ENCODE assay signal across 27 cellular contexts in the genomic region with DNA sequence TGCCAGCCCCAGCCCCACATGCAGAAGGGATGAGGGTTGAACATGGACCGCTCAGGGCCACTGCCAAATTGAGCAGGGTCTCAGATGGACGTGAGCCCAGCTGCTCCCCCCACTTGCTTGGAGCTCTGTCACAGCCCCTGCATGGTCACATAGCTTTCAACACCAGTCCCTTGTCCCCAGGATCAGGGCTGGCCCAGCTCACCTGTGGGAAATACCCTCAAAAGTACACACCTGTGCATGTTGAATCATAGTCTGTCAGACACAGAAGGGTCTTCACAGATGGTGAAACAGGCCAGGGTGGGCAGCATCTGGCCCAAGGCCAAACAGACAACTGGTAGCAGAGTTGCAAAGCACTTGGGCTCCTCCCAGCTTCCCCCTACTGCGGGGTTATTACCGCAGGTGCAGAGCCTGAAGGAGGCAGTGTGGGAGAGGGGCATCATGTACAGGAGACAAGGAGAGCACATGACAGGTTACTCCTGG.
DNase-seq lines count a peak whose midpoint lies in the region; ATAC-seq and TF ChIP-seq lines count a peak whose summit lies in the region.
"Had no signal": no experiment of that assay in that cellular context is flagged by ENCODE, and none has a peak within 500 bp of the region (broad histone marks: within the 10 kb centered on the region; RNA-seq: fewer than 3 reads in every experiment).

No MANE protein-coding gene starts in this region.

- POLR2A ChIA-PET in T-cell (lab: Charles Lee), result no interaction called here

- H3K36me3 Mint-ChIP-seq in T-cell, result no peaks in the 10 kb centered on the region
- H3K36me3 Mint-ChIP-seq: activated naive CD4-positive, alpha-beta T cell treated with anti-CD3 and anti-CD28 coated beads, Interleukin-2, amount 10 ng/mL, durations not matched to agents 7 days and 5 days; CD4-positive, alpha-beta memory T cell; natural killer cell treated with Interleukin-12 subunit alpha and Interleukin-12 subunit beta and Interleukin-15 and Interleukin-18, amount 100 ng/mL, for 72 hours had no signal

- TF ChIP-seq CTCF in C4-2B (conservative IDR thresholded peaks at IDR 0.05) (no peak), VCaP (conservative IDR thresholded peaks at IDR 0.05) (peak; percentile 44), GM13977 (IDR thresholded peaks at IDR 0.05; ENCODE audit: extremely low read depth, insufficient read depth, missing control alignments) (no peak)

- H3K36me3 ChIP-seq in H7 (replicated peaks; ENCODE audit: control insufficient read depth, insufficient read depth, low read length), result no peaks in the 10 kb centered on the region
- H3K36me3 ChIP-seq: SJSA1 had no signal

- H3K27ac Mint-ChIP-seq in T-cell, result no peak overlapping the region
- H3K27ac Mint-ChIP-seq: activated naive CD4-positive, alpha-beta T cell treated with anti-CD3 and anti-CD28 coated beads, Interleukin-2, amount 10 ng/mL, durations not matched to agents 7 days and 5 days; CD4-positive, alpha-beta memory T cell; natural killer cell treated with Interleukin-12 subunit alpha and Interleukin-12 subunit beta and Interleukin-15 and Interleukin-18, amount 100 ng/mL, for 72 hours had no signal

- in situ Hi-C loops in GM13977 (cut with MboI; ENCODE audit: low pct_unique_long_range_greater_than_20kb, low sequenced_read_pairs, unreplicated experiment), result no loop called here

- H3K4me3 ChIP-seq in H7 (ENCODE audit: insufficient read depth, low read depth, low read length), result no peak overlapping the region
- H3K4me3 ChIP-seq: GM23248, SJSA1, testis had no signal

- no peaks in the 10 kb centered on the region for H3K9me3 Mint-ChIP-seq in T-cell
- H3K9me3 Mint-ChIP-seq: activated naive CD4-positive, alpha-beta T cell treated with anti-CD3 and anti-CD28 coated beads, Interleukin-2, amount 10 ng/mL, durations not matched to agents 7 days and 5 days; CD4-positive, alpha-beta memory T cell; natural killer cell treated with Interleukin-12 subunit alpha and Interleukin-12 subunit beta and Interleukin-15 and Interleukin-18, amount 100 ng/mL, for 72 hours had no signal

- CTCF ChIA-PET in T-cell (lab: Charles Lee), result no interaction called here

- H3K27me3 Mint-ChIP-seq in T-cell, result peaks cover 19 to 31% of the 10 kb centered on the region in 2 donors

- no peaks in the 10 kb centered on the region for H3K4me1 Mint-ChIP-seq in T-cell
- H3K4me1 Mint-ChIP-seq: activated naive CD4-positive, alpha-beta T cell treated with anti-CD3 and anti-CD28 coated beads, Interleukin-2, amount 10 ng/mL, durations not matched to agents 7 days and 5 days; CD4-positive, alpha-beta memory T cell had no signal

- ATAC-seq in T-cell (replicated peaks in 1 of 4) (no peak), GM18867 (IDR thresholded peaks at IDR 0.05; ENCODE audit: unreplicated experiment) (no peak)
- ATAC-seq: esophagus mucosa; left ventricle myocardium superior; natural killer cell treated with Interleukin-12 subunit alpha and Interleukin-12 subunit beta and Interleukin-15 and Interleukin-18, amount 100 ng/mL, for 72 hours; right cardiac atrium had no signal

- DNase-seq in H7 (peak; percentile 63), left kidney (ENCODE audit: low read depth, low spot score) (peak; percentile 57), T-cell (no peak), GM13977 (ENCODE audit: low spot score) (no peak)
- DNase-seq: activated CD4-positive, alpha-beta T cell treated with anti-CD3 and anti-CD28 coated beads for 4 hours; activated naive CD4-positive, alpha-beta T cell treated with anti-CD3 and anti-CD28 coated beads, Interleukin-2, amount 10 ng/mL, durations not matched to agents 7 days and 5 days; amniotic stem cell; CD4-positive, alpha-beta memory T cell; effector memory CD4-positive, alpha-beta T cell; foreskin melanocyte; GM23248; left ventricle myocardium superior; NCI-H1092 treated with DMSO at 0.1 percent for 48 hours; NCI-H2107; NCI-H510A treated with DMSO at 0.1 percent for 48 hours; right cardiac atrium; stimulated activated CD4-positive, alpha-beta T cell treated with anti-CD3 and anti-CD28 coated beads, Interleukin-4, amount 100 ng/mL, for 24 hours; stimulated activated naive CD4-positive, alpha-beta T cell; T-helper 1 cell; testis had no signal

- H3K27ac ChIP-seq in C4-2B (peak overlapping the region; percentile 25; the same call in 1 of the 2 replicates), VCaP (peak overlapping the region; percentile 66)
- H3K27ac ChIP-seq: GM23248, parathyroid adenoma, SJSA1, testis had no signal

- H3K4me3 Mint-ChIP-seq in T-cell, result no peak overlapping the region
- H3K4me3 Mint-ChIP-seq: activated naive CD4-positive, alpha-beta T cell treated with anti-CD3 and anti-CD28 coated beads, Interleukin-2, amount 10 ng/mL, durations not matched to agents 7 days and 5 days; CD4-positive, alpha-beta memory T cell; natural killer cell treated with Interleukin-12 subunit alpha and Interleukin-12 subunit beta and Interleukin-15 and Interleukin-18, amount 100 ng/mL, for 72 hours had no signal

- no peaks in the 10 kb centered on the region for H3K27me3 ChIP-seq in H7 (ENCODE audit: control insufficient read depth, insufficient read depth, low read length)
- H3K27me3 ChIP-seq: testis had no signal

Comparison
In these comparisons a context has a peak if more than half of its experiments do, and no peak if none do; other contexts are left out.
1. DNase-seq: peak in H7 (single experiment) and left kidney (single experiment); none in T-cell (0 of 34) and GM13977 (single experiment).